ENCODE assay signal across 7 cellular contexts in genomic region chr9:130172858-130173461, GRCh38. TPM values are rescaled to one million over a fixed set of nuclear protein-coding genes. Genes with fewer than 3 reads are reported as not detected.
A peak's percentile ranks its signal among the peaks of the same experiment; 100 is the strongest.
DNase-seq lines count a peak whose midpoint lies in the region; ATAC-seq lines count a peak whose summit lies in the region.

No MANE protein-coding gene starts in this region.

- H3K4me3 ChIP-seq in HUES64 (ENCODE audit: low read length) = peak overlapping the region; percentile 61

- peak overlapping the region; percentile 9 to 82 (median 60) for H3K4me3 Mint-ChIP-seq in naive B cell

- peaks cover 0 to 12% (median 4%) of the 10 kb centered on the region in 3 donors for H3K4me1 Mint-ChIP-seq in naive B cell

- H3K36me3 ChIP-seq in HUES64 (ENCODE audit: insufficient read depth, low read length) = no peaks in the 10 kb centered on the region

- H3K27me3 Mint-ChIP-seq in naive B cell = peaks cover 17 to 69% (median 66%) of the 10 kb centered on the region in 3 donors

- no peak overlapping the region for H3K27ac Mint-ChIP-seq in naive B cell

- H3K9ac ChIP-seq in HUES64 (ENCODE audit: low read depth, low read length) = peak overlapping the region; percentile 47; the same call in 1 of the 2 replicates

- H3K4me1 ChIP-seq in HUES64 (ENCODE audit: insufficient read depth, low read length) = peaks cover 5% of the 10 kb centered on the region; the same call in 1 of the 2 replicates

- H3K9me3 Mint-ChIP-seq in naive B cell = peaks cover 0 to 5% (median 0%) of the 10 kb centered on the region in 7 donors

- H3K27ac ChIP-seq in HUES64 (ENCODE audit: low read depth, low read length) (no peak overlapping the region), substantia nigra (ENCODE audit: low read depth, low read length, poor library complexity, severe bottlenecking) (peak overlapping the region; percentile 42)

- peaks cover 6% of the 10 kb centered on the region for H3K27me3 ChIP-seq in HUES64 (ENCODE audit: insufficient read depth, low read length)

- 1% methylated on average over 54 of the region's 55 CpGs for WGBS in HUES64

- H3K36me3 Mint-ChIP-seq in naive B cell = no peaks in the 10 kb centered on the region

- ATAC-seq in naive B cell (ENCODE audit: low read depth in 2 of 2) (peak in 1 of 2 donors; percentile 28), GM18907 (IDR thresholded peaks at IDR 0.05; ENCODE audit: unreplicated experiment) (no peak)

- no peaks in the 10 kb centered on the region for H3K9me3 ChIP-seq in HUES64 (ENCODE audit: insufficient read depth, low read depth, low read length)

- DNase-seq in activated CD4-positive, alpha-beta T cell treated with anti-CD3 and anti-CD28 coated beads, Interleukin-2, amount 50 U/mL, for 1 hour = peak; percentile 50
- peak; percentile 27 for DNase-seq in effector CD4-positive, alpha-beta T cell
- no peak for DNase-seq in naive B cell
- peak in 10 of 49 donors; percentile 21 to 91 (median 40) for DNase-seq in substantia nigra (lab: John Stamatoyannopoulos, UW)
- DNase-seq in retina = no peak

RNA-seq across cellular contexts. Expression of gene NCS1, which starts 0.8 kb away (rescaled TPM):
- polyA plus RNA-seq in HUES64 (2013, experiment 1 of 2) = 20.3 TPM
- 24.7 TPM for polyA plus RNA-seq in HUES64 (2013, experiment 2 of 2)
- under 1 TPM in 1 of 6 donors, not detected in 5; 0.04 TPM for polyA plus RNA-seq in naive B cell (ENCODE audit: low read depth in 6 of 6)

Comparison
In these comparisons a context has a peak if more than half of its experiments do, and no peak if none do; other contexts are left out.
1. DNase-seq: peak in activated CD4-positive, alpha-beta T cell treated with anti-CD3 and anti-CD28 coated beads, Interleukin-2, amount 50 U/mL, for 1 hour (single experiment) and effector CD4-positive, alpha-beta T cell (single experiment); none in naive B cell (single experiment) and retina (single experiment).